In the genomic region with DNA sequence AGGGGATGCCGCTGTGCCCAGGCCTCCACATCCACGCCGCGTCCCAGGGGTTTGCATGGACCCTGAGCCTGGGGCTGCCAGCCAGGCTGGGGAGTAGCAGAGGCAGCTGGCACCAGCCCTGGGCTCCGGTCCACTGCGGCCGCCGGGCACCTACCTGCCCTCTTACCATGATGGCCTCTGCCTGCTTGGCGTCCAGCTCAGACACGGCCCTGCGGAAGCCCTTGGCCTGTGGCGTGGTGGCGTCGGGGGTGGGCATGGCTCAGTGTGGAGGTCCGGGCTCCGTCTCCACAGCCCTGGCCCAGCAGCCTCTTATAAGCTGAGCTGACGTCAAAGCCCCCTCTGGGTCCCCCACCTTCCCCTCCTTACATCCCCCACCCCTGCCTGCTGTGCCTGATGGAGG, we compare ENCODE assay signal across 2 cellular contexts.
TF ChIP-seq lines count a peak whose summit lies in the region.

TH (minus strand) TSS at position 285 of the 400 bp plus-strand sequence; CDS start at position 256, 29 bp downstream.

TF ChIP-seq in H1, 55 proteins besides CTCF, POLR2A, EP300 and RAD21 (continued from another document):
- TF ChIP-seq SIN3A (conservative IDR thresholded peaks at IDR 0.05 in 1 of 2, IDR thresholded peaks at IDR 0.05 in 1 of 2; ENCODE audit: low read depth in 1 of 2, low read length in 2 of 2) (no peak), SRF (IDR thresholded peaks at IDR 0.05; ENCODE audit: low read depth, low read length) (no peak), RXRA (IDR thresholded peaks at IDR 0.05; ENCODE audit: insufficient read depth, low read depth, low read length) (no peak), TBP (IDR thresholded peaks at IDR 0.05; ENCODE audit: low read depth, low read length) (no peak), BACH1 (IDR thresholded peaks at IDR 0.05; ENCODE audit: low read length) (no peak), CBX8 (IDR thresholded peaks at IDR 0.05; ENCODE audit: borderline replicate concordance, low read depth, low read length) (no peak), SP1 (IDR thresholded peaks at IDR 0.05; ENCODE audit: low read depth, low read length) (no peak), JUND (IDR thresholded peaks at IDR 0.05; ENCODE audit: low read length) (no peak), MAFK (IDR thresholded peaks at IDR 0.05; ENCODE audit: low read depth, low read length) (no peak), KDM4A (IDR thresholded peaks at IDR 0.05; ENCODE audit: low read depth, low read length, severe bottlenecking) (no peak), SIRT6 (IDR thresholded peaks at IDR 0.05; ENCODE audit: low read length) (no peak)

TF ChIP-seq in neural cell, 6 proteins besides CTCF, POLR2A, EP300 and RAD21:
- TF ChIP-seq, protein P1, sequence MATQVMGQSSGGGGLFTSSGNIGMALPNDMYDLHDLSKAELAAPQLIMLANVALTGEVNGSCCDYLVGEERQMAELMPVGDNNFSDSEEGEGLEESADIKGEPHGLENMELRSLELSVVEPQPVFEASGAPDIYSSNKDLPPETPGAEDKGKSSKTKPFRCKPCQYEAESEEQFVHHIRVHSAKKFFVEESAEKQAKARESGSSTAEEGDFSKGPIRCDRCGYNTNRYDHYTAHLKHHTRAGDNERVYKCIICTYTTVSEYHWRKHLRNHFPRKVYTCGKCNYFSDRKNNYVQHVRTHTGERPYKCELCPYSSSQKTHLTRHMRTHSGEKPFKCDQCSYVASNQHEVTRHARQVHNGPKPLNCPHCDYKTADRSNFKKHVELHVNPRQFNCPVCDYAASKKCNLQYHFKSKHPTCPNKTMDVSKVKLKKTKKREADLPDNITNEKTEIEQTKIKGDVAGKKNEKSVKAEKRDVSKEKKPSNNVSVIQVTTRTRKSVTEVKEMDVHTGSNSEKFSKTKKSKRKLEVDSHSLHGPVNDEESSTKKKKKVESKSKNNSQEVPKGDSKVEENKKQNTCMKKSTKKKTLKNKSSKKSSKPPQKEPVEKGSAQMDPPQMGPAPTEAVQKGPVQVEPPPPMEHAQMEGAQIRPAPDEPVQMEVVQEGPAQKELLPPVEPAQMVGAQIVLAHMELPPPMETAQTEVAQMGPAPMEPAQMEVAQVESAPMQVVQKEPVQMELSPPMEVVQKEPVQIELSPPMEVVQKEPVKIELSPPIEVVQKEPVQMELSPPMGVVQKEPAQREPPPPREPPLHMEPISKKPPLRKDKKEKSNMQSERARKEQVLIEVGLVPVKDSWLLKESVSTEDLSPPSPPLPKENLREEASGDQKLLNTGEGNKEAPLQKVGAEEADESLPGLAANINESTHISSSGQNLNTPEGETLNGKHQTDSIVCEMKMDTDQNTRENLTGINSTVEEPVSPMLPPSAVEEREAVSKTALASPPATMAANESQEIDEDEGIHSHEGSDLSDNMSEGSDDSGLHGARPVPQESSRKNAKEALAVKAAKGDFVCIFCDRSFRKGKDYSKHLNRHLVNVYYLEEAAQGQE (IDR thresholded peaks at IDR 0.05; ENCODE audit: borderline replicate concordance), result no peak
- TF ChIP-seq TAF1 (IDR thresholded peaks at IDR 0.05; ENCODE audit: low read depth) (no peak), MXI1 (conservative IDR thresholded peaks at IDR 0.05; ENCODE audit: poor library complexity, severe bottlenecking) (no peak), POLR2AphosphoS5 (IDR thresholded peaks at IDR 0.05) (no peak), SMC3 (conservative IDR thresholded peaks at IDR 0.05; ENCODE audit: poor library complexity) (no peak), EZH2 (IDR thresholded peaks at IDR 0.05; ENCODE audit: borderline replicate concordance, insufficient read depth, low read length, poor library complexity, severe bottlenecking) (no peak)
TF ChIP-seq in neural cell: peak in this region for 0.
